In genomic region chr15:90922712-90923322, GRCh38 we compare ENCODE assay signal across 8 cellular contexts. TPM values are rescaled to one million over a fixed set of nuclear protein-coding genes. Genes with fewer than 3 reads are reported as not detected.
DNase-seq lines count a peak whose midpoint lies in the region; ATAC-seq, FAIRE-seq and TF ChIP-seq lines count a peak whose summit lies in the region.
"Not testable (repeated sequence)": the region's sequence is repeated elsewhere in the genome, so short reads cannot be mapped to it uniquely, and the experiment has no call there.

No MANE protein-coding gene starts in this region.

- H3K4me3 ChIP-seq in mucosa of descending colon: not testable (repeated sequence)

- H3K4me3 Mint-ChIP-seq in activated T-helper 2 cell treated with anti-CD3 and anti-CD28 coated beads, Interferon-gamma antibody, Interleukin-2, Interleukin-4, amounts not matched to agents 10 μg/mL and 5 μg/mL and 100 μg/mL, durations not matched to agents 14 hours and 24 hours and 36 hours (ENCODE audit: low read depth): not testable (repeated sequence)

- not testable (repeated sequence) for H3K9me3 Mint-ChIP-seq in activated T-helper 2 cell treated with anti-CD3 and anti-CD28 coated beads, Interferon-gamma antibody, Interleukin-2, Interleukin-4, amounts not matched to agents 10 μg/mL and 5 μg/mL and 100 μg/mL, durations not matched to agents 14 hours and 24 hours and 36 hours

- peaks cover 56% of the 10 kb centered on the region for H3K36me3 Mint-ChIP-seq in activated T-helper 2 cell treated with anti-CD3 and anti-CD28 coated beads, Interferon-gamma antibody, Interleukin-2, Interleukin-4, amounts not matched to agents 10 μg/mL and 5 μg/mL and 100 μg/mL, durations not matched to agents 14 hours and 24 hours and 36 hours (ENCODE audit: low read depth)

- H3K27ac Mint-ChIP-seq in activated T-helper 2 cell treated with anti-CD3 and anti-CD28 coated beads, Interferon-gamma antibody, Interleukin-2, Interleukin-4, amounts not matched to agents 10 μg/mL and 5 μg/mL and 100 μg/mL, durations not matched to agents 14 hours and 24 hours and 36 hours: peak overlapping the region; percentile 49

- intact Hi-C loops in activated T-helper 2 cell treated with anti-CD3 and anti-CD28 coated beads, Interferon-gamma antibody, Interleukin-2, Interleukin-4, amounts not matched to agents 10 μg/mL and 5 μg/mL and 100 μg/mL, durations not matched to agents 14 hours and 24 hours and 36 hours (cut with micrococcal nuclease); mucosa of descending colon (cut with DNase I, micrococcal nuclease): not testable (repeated sequence)

- TF ChIP-seq CTCF in GM13977 (IDR thresholded peaks at IDR 0.05; ENCODE audit: extremely low read depth, insufficient read depth, missing control alignments); mucosa of descending colon (IDR thresholded peaks at IDR 0.05): not testable (repeated sequence)

- H3K4me1 Mint-ChIP-seq in activated T-helper 2 cell treated with anti-CD3 and anti-CD28 coated beads, Interferon-gamma antibody, Interleukin-2, Interleukin-4, amounts not matched to agents 10 μg/mL and 5 μg/mL and 100 μg/mL, durations not matched to agents 14 hours and 24 hours and 36 hours (ENCODE audit: low read depth): peaks cover 21% of the 10 kb centered on the region

- in situ Hi-C loops in GM13977 (cut with MboI; ENCODE audit: low pct_unique_long_range_greater_than_20kb, low sequenced_read_pairs, unreplicated experiment): not testable (repeated sequence)

- H3K36me3 ChIP-seq in mucosa of descending colon (ENCODE audit: low read depth): not testable (repeated sequence)

- peak; percentile 80 for DNase-seq in GM13977 (ENCODE audit: low spot score)
- DNase-seq in GM19239 (ENCODE audit: insufficient read length, low spot score): peak; percentile 52
- DNase-seq in RPMI8226: peak; percentile 36
- not testable (repeated sequence) for DNase-seq in activated T-helper 2 cell treated with anti-CD3 and anti-CD28 coated beads, Interferon-gamma antibody, Interleukin-2, Interleukin-4, amounts not matched to agents 10 μg/mL and 5 μg/mL and 100 μg/mL, durations not matched to agents 14 hours and 24 hours and 36 hours (ENCODE audit: low spot score)
- DNase-seq in mucosa of descending colon: peak in 1 of 3 donors; percentile 16

- H3K4me1 ChIP-seq in mucosa of descending colon (ENCODE audit: low read depth): not testable (repeated sequence)

- not testable (repeated sequence) for H3K9me3 ChIP-seq in mucosa of descending colon

- not testable (repeated sequence) for H3K27me3 Mint-ChIP-seq in activated T-helper 2 cell treated with anti-CD3 and anti-CD28 coated beads, Interferon-gamma antibody, Interleukin-2, Interleukin-4, amounts not matched to agents 10 μg/mL and 5 μg/mL and 100 μg/mL, durations not matched to agents 14 hours and 24 hours and 36 hours (ENCODE audit: low read depth)

- FAIRE-seq in GM19239 (lab: Jason Lieb, UNC): not testable (repeated sequence)

- ATAC-seq in GM21529 (IDR thresholded peaks at IDR 0.05; ENCODE audit: unreplicated experiment): peak; percentile 82
- peak; percentile 80 for ATAC-seq in HG02870 (IDR thresholded peaks at IDR 0.05; ENCODE audit: unreplicated experiment)
- ATAC-seq in HG03342 (IDR thresholded peaks at IDR 0.05; ENCODE audit: unreplicated experiment): peak; percentile 65
- peak; percentile 42 for ATAC-seq in mucosa of descending colon

RNA-seq across cellular contexts. Expression of gene HDDC3, which starts 9.5 kb away (rescaled TPM):
- total RNA-seq in activated T-helper 2 cell treated with anti-CD3 and anti-CD28 coated beads, Interferon-gamma antibody, Interleukin-2, Interleukin-4, amounts not matched to agents 10 μg/mL and 5 μg/mL and 100 μg/mL, durations not matched to agents 14 hours and 24 hours and 36 hours: 38.6 and 43.0 TPM in 2 replicates
- 10 to 100 TPM; 10.7 to 23.4 (median 15.4) TPM for total RNA-seq in mucosa of descending colon

RNA-seq across cellular contexts. Expression of gene UNC45A, which starts 12.3 kb away (rescaled TPM):
- 74.1 and 75.7 TPM in 2 replicates for total RNA-seq in activated T-helper 2 cell treated with anti-CD3 and anti-CD28 coated beads, Interferon-gamma antibody, Interleukin-2, Interleukin-4, amounts not matched to agents 10 μg/mL and 5 μg/mL and 100 μg/mL, durations not matched to agents 14 hours and 24 hours and 36 hours
- 10 to 100 TPM; 43.9 to 92.5 (median 54.8) TPM for total RNA-seq in mucosa of descending colon

RNA-seq across cellular contexts. Expression of gene MAN2A2, which starts 19.7 kb away (rescaled TPM):
- 200 and 201 TPM in 2 replicates for total RNA-seq in activated T-helper 2 cell treated with anti-CD3 and anti-CD28 coated beads, Interferon-gamma antibody, Interleukin-2, Interleukin-4, amounts not matched to agents 10 μg/mL and 5 μg/mL and 100 μg/mL, durations not matched to agents 14 hours and 24 hours and 36 hours
- 10 to 100 TPM; 50.9 to 75.8 (median 75.3) TPM for total RNA-seq in mucosa of descending colon

RNA-seq across cellular contexts. Expression of gene RCCD1, which starts 31.9 kb away (rescaled TPM):
- total RNA-seq in activated T-helper 2 cell treated with anti-CD3 and anti-CD28 coated beads, Interferon-gamma antibody, Interleukin-2, Interleukin-4, amounts not matched to agents 10 μg/mL and 5 μg/mL and 100 μg/mL, durations not matched to agents 14 hours and 24 hours and 36 hours: 30.1 and 31.0 TPM in 2 replicates
- 10 to 100 TPM; 18.5 to 21.5 (median 20.7) TPM for total RNA-seq in mucosa of descending colon

RNA-seq across cellular contexts. Expression of gene FES, which starts 38.5 kb away (rescaled TPM):
- 51.9 and 55.8 TPM in 2 replicates for total RNA-seq in activated T-helper 2 cell treated with anti-CD3 and anti-CD28 coated beads, Interferon-gamma antibody, Interleukin-2, Interleukin-4, amounts not matched to agents 10 μg/mL and 5 μg/mL and 100 μg/mL, durations not matched to agents 14 hours and 24 hours and 36 hours
- total RNA-seq in mucosa of descending colon: 10 to 100 TPM in 2 of 3 donors, 1 to 10 TPM in 1; 7.9 to 18.6 (median 12.1) TPM
